Comparison of ENCODE assay signal across 8 cellular contexts in the genomic region with DNA sequence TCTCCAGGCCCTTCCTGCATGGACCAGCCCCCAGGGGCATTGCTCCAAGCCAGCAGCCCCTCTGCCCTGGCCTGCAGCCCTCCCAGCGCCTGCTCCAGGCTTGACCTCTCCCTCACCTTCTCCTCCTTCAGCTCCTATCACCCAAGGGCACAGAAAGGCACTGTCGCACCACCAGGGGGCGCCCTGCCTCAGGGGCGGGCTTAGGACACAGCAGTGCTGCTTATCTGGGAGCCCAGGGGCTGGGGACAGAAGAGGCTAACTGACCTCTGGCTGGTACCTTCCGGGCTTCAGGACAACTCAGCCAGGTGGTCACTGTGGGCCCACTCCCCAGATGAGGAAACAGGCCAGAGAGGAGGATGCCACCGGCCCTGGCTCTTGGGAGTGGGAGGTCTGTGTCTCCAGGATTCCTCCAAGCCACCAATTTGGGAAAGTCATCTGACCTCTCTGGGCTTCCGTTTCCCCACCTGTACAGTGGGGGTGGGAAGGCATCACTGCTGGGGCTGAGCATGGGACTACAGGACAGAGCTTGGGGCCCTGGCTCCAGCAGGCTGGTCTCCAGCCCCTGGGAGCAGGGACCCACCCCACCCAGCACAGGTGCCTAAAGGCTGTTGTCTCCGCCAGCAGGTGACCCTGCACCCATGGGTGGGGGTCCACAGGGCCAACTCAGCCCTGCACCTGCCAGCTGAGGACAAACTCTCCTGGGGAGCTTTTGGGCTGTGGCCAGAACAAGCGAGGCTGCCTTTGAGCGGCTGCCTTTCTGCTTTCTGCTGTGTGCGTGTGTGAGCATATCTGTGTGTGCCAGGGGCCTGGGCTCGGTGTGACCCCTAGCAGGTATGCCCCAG. TPM values are rescaled to one million over a fixed set of nuclear protein-coding genes. Genes with fewer than 3 reads are reported as not detected.
DNase-seq lines count a peak whose midpoint lies in the region; ATAC-seq and TF ChIP-seq lines count a peak whose summit lies in the region.

No MANE protein-coding gene starts in this region.

- peaks cover 11% of the 10 kb centered on the region for H3K4me1 ChIP-seq in cardiac muscle cell (ENCODE audit: low read depth)
- peaks cover 60 to 81% (median 68%) of the 10 kb centered on the region in 4 donors for H3K4me1 ChIP-seq in upper lobe of left lung

- no peak for TF ChIP-seq POLR2A in upper lobe of left lung (IDR thresholded peaks at IDR 0.05)

- H3K27me3 ChIP-seq in cardiac muscle cell = peaks cover 8% of the 10 kb centered on the region
- peaks cover 0 to 22% (median 4%) of the 10 kb centered on the region in 4 donors for H3K27me3 ChIP-seq in upper lobe of left lung

- intact Hi-C loops in posterior cingulate gyrus (cut with DNase I) = loop anchor here (1.0 to 5.0 kb wide), 3 partner anchors 77 to 262 kb away; a partner anchor contains a TSS

- H3K9me3 ChIP-seq in cardiac muscle cell (ENCODE audit: low read depth) (no peaks in the 10 kb centered on the region), upper lobe of left lung (no peaks in the 10 kb centered on the region)

- H3K27ac ChIP-seq in cardiac muscle cell (peak overlapping the region; percentile 11), upper lobe of left lung (peak overlapping the region; percentile 65 to 89 (median 86))

- DNase-seq in AG08395 (ENCODE audit: low spot score) = peak; percentile 77
- peak; percentile 73 for DNase-seq in NCI-H1436 (lab: John Stamatoyannopoulos, UW)
- peak; percentile 68 to 81 (median 77) for DNase-seq in T-helper 1 cell
- DNase-seq in activated naive CD8-positive, alpha-beta T cell treated with anti-CD3 and anti-CD28 coated beads, Interleukin-2, amount 50 U/mL, for 16 hours (ENCODE audit: low read depth, low spot score) = peak; percentile 76
- DNase-seq in cardiac muscle cell (ENCODE audit: low read depth in 1 of 2, low spot score in 1 of 2) = peak; percentile 81 to 90
- DNase-seq in posterior cingulate gyrus = peak; percentile 64 to 97 (median 82)
- DNase-seq in upper lobe of left lung = peak; percentile 88 to 96

- TF ChIP-seq EP300 in upper lobe of left lung (IDR thresholded peaks at IDR 0.05) = no peak

- H3K4me3 ChIP-seq in cardiac muscle cell (no peak overlapping the region), upper lobe of left lung (no peak overlapping the region)

- ATAC-seq in GM19463 (IDR thresholded peaks at IDR 0.05; ENCODE audit: unreplicated experiment) (peak; percentile 33), upper lobe of left lung (ENCODE audit: low FRiP score in 2 of 2) (peak; percentile 63 to 81)

- TF ChIP-seq CTCF in cardiac muscle cell (IDR thresholded peaks at IDR 0.05; ENCODE audit: low read depth, low read length) (peak; percentile 95), upper lobe of left lung (IDR thresholded peaks at IDR 0.05) (peak; percentile 94 to 98 (median 96))

- 24 to 38% methylated on average over 9 to 10 of the region's 12 CpGs for WGBS in upper lobe of left lung, 2 donors

- no peaks in the 10 kb centered on the region for H3K36me3 ChIP-seq in cardiac muscle cell
- no peaks in the 10 kb centered on the region for H3K36me3 ChIP-seq in upper lobe of left lung

RNA-seq across cellular contexts. Expression of a gene that starts 25.5 kb away (rescaled TPM):
- total RNA-seq in cardiac muscle cell (1.2 and 2.0 TPM in 2 replicates), upper lobe of left lung (10 to 100 TPM in 1 of 6 donors, 1 to 10 TPM in 5; 3.0 to 14.7 (median 7.0) TPM)
- polyA plus RNA-seq in cardiac muscle cell = 1.0 TPM in 2 replicates
